In genomic region chr17:50021681-50022370, GRCh38 we compare ENCODE assay signal across 28 cellular contexts. TPM values are rescaled to one million over a fixed set of nuclear protein-coding genes. Genes with fewer than 3 reads are reported as not detected.
"Had no signal": no experiment of that assay in that cellular context is flagged by ENCODE, and none has a peak within 500 bp of the region (broad histone marks: within the 10 kb centered on the region; RNA-seq: fewer than 3 reads in every experiment).

No MANE protein-coding gene starts in this region.

- H3K36me3 Mint-ChIP-seq: activated naive CD8-positive, alpha-beta T cell; mesothelial cell of epicardium; naive B cell had no signal

- H3K4me3 Mint-ChIP-seq: activated CD4-positive, alpha-beta memory T cell treated with anti-CD3 and anti-CD28 coated beads, Interleukin-2, amount 10 ng/mL, durations not matched to agents 7 days and 5 days; activated CD4-positive, alpha-beta T cell treated with anti-CD3 and anti-CD28 coated beads, Interleukin-2, amount 10 ng/mL, durations not matched to agents 7 days and 5 days; activated naive CD8-positive, alpha-beta T cell; activated T-cell treated with anti-CD3 and anti-CD28 coated beads, Interleukin-2, amount 50 U/mL, for 72 hours; mesothelial cell of epicardium; naive B cell; nephron progenitor cell had no signal

- DNase-seq: activated CD4-positive, alpha-beta memory T cell treated with anti-CD3 and anti-CD28 coated beads, Interleukin-2, amount 10 ng/mL, durations not matched to agents 7 days and 5 days; activated CD4-positive, alpha-beta T cell treated with anti-CD3 and anti-CD28 coated beads for 1 hour; activated CD4-positive, alpha-beta T cell treated with anti-CD3 and anti-CD28 coated beads, Interleukin-2, amount 10 ng/mL, durations not matched to agents 7 days and 5 days; activated naive CD4-positive, alpha-beta T cell; activated T-cell treated with anti-CD3 and anti-CD28 coated beads for 4 hours; activated T-cell treated with anti-CD3 and anti-CD28 coated beads, Interleukin-2, amount 50 U/mL, for 72 hours; anterior cingulate cortex; body of pancreas; colonic mucosa; dorsolateral prefrontal cortex; effector memory CD4-positive, alpha-beta T cell; erythroblast; gastrocnemius medialis; hippocampal formation; kidney; lower lobe of right lung; naive B cell; nephron progenitor cell; pancreas; psoas muscle; stimulated activated CD4-positive, alpha-beta T cell treated with anti-CD3 and anti-CD28 coated beads, Interleukin-15, amount 100 ng/mL, for 24 hours; stimulated activated CD4-positive, alpha-beta T cell treated with anti-CD3 and anti-CD28 coated beads, Interleukin-2, amount 100 ng/mL, for 24 hours; stimulated activated naive CD4-positive, alpha-beta T cell; T-helper 2 cell; tibial artery had no signal

- H3K27ac ChIP-seq: body of pancreas, colonic mucosa, dorsolateral prefrontal cortex, gastrocnemius medialis, lower lobe of right lung, pancreas, psoas muscle, suprapubic skin, tibial artery had no signal

- H3K36me3 ChIP-seq: colonic mucosa, gastrocnemius medialis, lower lobe of right lung, pancreas, suprapubic skin, tibial artery had no signal

- H3K4me3 ChIP-seq: body of pancreas, colonic mucosa, dorsolateral prefrontal cortex, gastrocnemius medialis, lower lobe of right lung, pancreas, psoas muscle, suprapubic skin, tibial artery had no signal

- FAIRE-seq: kidney, pancreas had no signal

- H3K4me1 ChIP-seq: body of pancreas, colonic mucosa, gastrocnemius medialis, pancreas, psoas muscle, tibial artery had no signal

- H3K9me3 Mint-ChIP-seq: activated CD4-positive, alpha-beta memory T cell treated with anti-CD3 and anti-CD28 coated beads, Interleukin-2, amount 10 ng/mL, durations not matched to agents 7 days and 5 days; activated CD4-positive, alpha-beta T cell treated with anti-CD3 and anti-CD28 coated beads, Interleukin-2, amount 10 ng/mL, durations not matched to agents 7 days and 5 days; activated T-cell treated with anti-CD3 and anti-CD28 coated beads, Interleukin-2, amount 50 U/mL, for 72 hours; mesothelial cell of epicardium; naive B cell; nephron progenitor cell had no signal

- H3K27me3 ChIP-seq: body of pancreas, colonic mucosa, dorsolateral prefrontal cortex, gastrocnemius medialis, pancreas, suprapubic skin, tibial artery had no signal

- H3K27ac Mint-ChIP-seq: activated CD4-positive, alpha-beta memory T cell treated with anti-CD3 and anti-CD28 coated beads, Interleukin-2, amount 10 ng/mL, durations not matched to agents 7 days and 5 days; activated CD4-positive, alpha-beta T cell treated with anti-CD3 and anti-CD28 coated beads, Interleukin-2, amount 10 ng/mL, durations not matched to agents 7 days and 5 days; activated naive CD8-positive, alpha-beta T cell; activated T-cell treated with anti-CD3 and anti-CD28 coated beads, Interleukin-2, amount 50 U/mL, for 72 hours; nephron progenitor cell had no signal

- ATAC-seq: activated T-cell treated with anti-CD3 and anti-CD28 coated beads, Interleukin-2, amount 50 U/mL, for 72 hours; body of pancreas; gastrocnemius medialis; pancreas; psoas muscle had no signal

- H3K9me3 ChIP-seq: body of pancreas, colonic mucosa, gastrocnemius medialis, lower lobe of right lung, pancreas, psoas muscle, suprapubic skin, tibial artery had no signal

RNA-seq across cellular contexts. Expression of gene DLX3, which starts 26.8 kb away (rescaled TPM):
- total RNA-seq: activated CD4-positive, alpha-beta memory T cell treated with anti-CD3 and anti-CD28 coated beads, Interleukin-2, amount 10 ng/mL, durations not matched to agents 7 days and 5 days; activated CD4-positive, alpha-beta T cell treated with anti-CD3 and anti-CD28 coated beads, Interleukin-2, amount 10 ng/mL, durations not matched to agents 7 days and 5 days; body of pancreas; gastrocnemius medialis; psoas muscle had no signal

RNA-seq across cellular contexts. Expression of gene DLX4, which starts 52.8 kb away (rescaled TPM):
- total RNA-seq: body of pancreas, gastrocnemius medialis, psoas muscle had no signal
